9 cellular contexts compared by ENCODE assay signal in the genomic region with DNA sequence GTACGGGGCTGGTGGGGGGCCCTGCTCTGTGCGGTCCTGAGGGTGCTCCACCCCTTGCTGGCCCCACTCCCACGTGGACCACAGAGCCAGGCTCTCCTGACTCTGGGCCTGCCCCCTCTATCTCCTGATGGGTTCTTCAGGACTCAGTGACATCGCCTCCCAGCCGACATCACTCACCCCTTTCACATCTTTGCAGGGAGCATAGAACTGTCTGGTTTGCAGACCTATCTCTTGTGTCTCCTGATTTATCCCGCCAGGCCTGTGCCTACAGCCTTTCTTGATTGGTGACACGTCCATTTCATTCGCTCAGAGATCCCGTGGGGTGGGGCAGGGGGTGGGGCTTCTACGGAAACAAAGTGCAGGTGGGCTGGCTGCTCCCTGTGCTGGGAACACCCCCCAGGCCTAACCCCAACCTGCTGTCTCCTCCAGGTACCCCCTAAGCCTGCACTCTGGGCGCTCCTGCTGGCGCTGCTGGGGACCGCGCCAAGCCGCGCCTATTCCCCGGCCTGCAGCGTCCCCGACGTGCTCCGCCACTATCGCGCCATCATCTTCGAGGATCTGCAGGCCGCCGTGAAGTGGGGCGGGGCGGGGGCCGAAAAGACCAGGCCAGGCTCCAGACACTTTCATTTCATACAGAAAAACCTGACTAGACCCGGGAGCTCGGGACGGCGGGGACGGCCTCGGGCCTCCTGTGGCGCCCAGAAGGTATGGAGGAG. TPM values are rescaled to one million over a fixed set of nuclear protein-coding genes. Genes with fewer than 3 reads are reported as not detected.
DNase-seq lines count a peak whose midpoint lies in the region; ATAC-seq and TF ChIP-seq lines count a peak whose summit lies in the region.
"Had no signal": no experiment of that assay in that cellular context is flagged by ENCODE, and none has a peak within 500 bp of the region (broad histone marks: within the 10 kb centered on the region; RNA-seq: fewer than 3 reads in every experiment).

No MANE protein-coding gene starts in this region.

- H3K27me3 ChIP-seq in right atrium auricular region (peaks cover 9 to 17% of the 10 kb centered on the region in 2 donors), MG63 (no peaks in the 10 kb centered on the region; the same call in 1 of the 2 replicates)

- no peaks in the 10 kb centered on the region for H3K9me3 ChIP-seq in right atrium auricular region
- no peaks in the 10 kb centered on the region for H3K9me3 ChIP-seq in SK-N-MC (ENCODE audit: low read depth, low read length)
- no peaks in the 10 kb centered on the region for H3K9me3 ChIP-seq in MG63

- WGBS in urinary bladder: 8% methylated on average over 36 of the region's 36 CpGs

- DNase-seq in right atrium auricular region (ENCODE audit: low spot score): no peak
- DNase-seq in left cardiac atrium: no peak
- no peak for DNase-seq in SK-N-MC (ENCODE audit: low read depth, low spot score)
- DNase-seq in posterior vena cava (ENCODE audit: low spot score): no peak
- no peak for DNase-seq in MG63
- no peak for DNase-seq in anterior cingulate cortex (lab: John Stamatoyannopoulos, UW)

- H3K4me1 ChIP-seq in right atrium auricular region (peaks cover 0 to 51% of the 10 kb centered on the region in 2 donors), urinary bladder (ENCODE audit: insufficient read depth) (no peaks in the 10 kb centered on the region)

- peaks cover 17% of the 10 kb centered on the region for H3K36me3 ChIP-seq in right atrium auricular region
- H3K36me3 ChIP-seq in SK-N-MC (ENCODE audit: insufficient read depth, low read length): no peaks in the 10 kb centered on the region; the same call in 1 of the 2 replicates
- H3K36me3 ChIP-seq in urinary bladder (ENCODE audit: insufficient read depth): no peaks in the 10 kb centered on the region
- H3K36me3 ChIP-seq in MG63: peaks cover 12% of the 10 kb centered on the region

- ATAC-seq in left cardiac atrium: no peak
- ATAC-seq in esophagus mucosa: peak; percentile 3

- intact Hi-C loops in left cardiac atrium (cut with DNase I): no loop called here
- intact Hi-C loops in posterior vena cava (cut with DNase I): loop anchor here (5.0 to 10.0 kb wide), 2 partner anchors 77 to 85 kb away; no protein-coding TSS in a partner anchor

- H3K4me3 ChIP-seq in right atrium auricular region (peak overlapping the region; percentile 41 to 55), SK-N-MC (peak overlapping the region; percentile 79; the same call in 1 of the 2 replicates), urinary bladder (ENCODE audit: low read depth, low read length) (peak overlapping the region; percentile 20), MG63 (no peak overlapping the region)

- H3K9ac ChIP-seq in SK-N-MC (ENCODE audit: insufficient read length): no peak overlapping the region

- H3K27ac ChIP-seq in right atrium auricular region: no peak overlapping the region
- H3K27ac ChIP-seq in SK-N-MC: no peak overlapping the region
- no peak overlapping the region for H3K27ac ChIP-seq in urinary bladder (ENCODE audit: low read depth)

- no peak for TF ChIP-seq CTCF in right atrium auricular region (IDR thresholded peaks at IDR 0.05)

RNA-seq across cellular contexts. Expression of a gene that starts 1.7 kb away (rescaled TPM):
- total RNA-seq in right atrium auricular region: under 1 TPM; 0.07 to 0.35 TPM
- total RNA-seq in left cardiac atrium: 1 to 10 TPM in 1 of 2 donors, under 1 TPM in 1; 0.29 to 1.0 TPM
- 0.88 TPM for total RNA-seq in esophagus mucosa
- 0.95 TPM for total RNA-seq in urinary bladder
- polyA plus RNA-seq in urinary bladder: 0.71 TPM
- total RNA-seq in posterior vena cava: under 1 TPM; 0.76 to 0.83 TPM
- total RNA-seq in MG63 (2014; rRNA removed; shearing (Covaris generic); ENCODE audit: low replicate concordance): 0.95 and 1.3 TPM in 2 replicates

RNA-seq across cellular contexts. Expression of a gene that starts 11.8 kb away (rescaled TPM):
- total RNA-seq in right atrium auricular region: 10 to 100 TPM; 15.1 to 17.2 TPM
- 10 to 100 TPM; 39.4 to 83.4 TPM for total RNA-seq in left cardiac atrium
- total RNA-seq in esophagus mucosa: 5.4 TPM
- 4.5 TPM for total RNA-seq in urinary bladder
- 66.0 TPM for polyA plus RNA-seq in urinary bladder
- total RNA-seq in posterior vena cava: 10 to 100 TPM; 40.8 to 47.6 TPM
- 0.22 and 0.92 TPM in 2 replicates for total RNA-seq in MG63 (2014; rRNA removed; shearing (Covaris generic); ENCODE audit: low replicate concordance)
- polyA plus RNA-seq: keratinocyte had no signal

RNA-seq across cellular contexts. Expression of a gene that starts 25.3 kb away (rescaled TPM):
- 10 to 100 TPM; 17.8 to 25.5 TPM for total RNA-seq in right atrium auricular region
- 10 to 100 TPM; 44.7 to 46.4 TPM for total RNA-seq in left cardiac atrium
- 6.8 TPM for total RNA-seq in esophagus mucosa
- 18.2 TPM for total RNA-seq in urinary bladder
- polyA plus RNA-seq in urinary bladder: 69.0 TPM
- total RNA-seq in posterior vena cava: 10 to 100 TPM; 39.5 to 41.3 TPM
- 37.8 and 48.0 TPM in 2 replicates for total RNA-seq in MG63 (2014; rRNA removed; shearing (Covaris generic); ENCODE audit: low replicate concordance)

RNA-seq across cellular contexts. Expression of a gene that starts 41.7 kb away (rescaled TPM):
- 10 to 100 TPM in 1 of 2 donors, 1 to 10 TPM in 1; 7.8 to 14.1 TPM for total RNA-seq in right atrium auricular region
- total RNA-seq in left cardiac atrium: 1 to 10 TPM; 9.7 to 10.0 TPM
- total RNA-seq in esophagus mucosa: 6.1 TPM
- 7.8 TPM for total RNA-seq in urinary bladder
- polyA plus RNA-seq in urinary bladder: 11.6 TPM
- total RNA-seq in posterior vena cava: 10 to 100 TPM; 18.0 to 19.1 TPM
- total RNA-seq in MG63 (2014; rRNA removed; shearing (Covaris generic); ENCODE audit: low replicate concordance): 20.2 and 40.9 TPM in 2 replicates

RNA-seq across cellular contexts. Expression of a gene that starts 42.2 kb away (rescaled TPM):
- total RNA-seq in right atrium auricular region: 1 to 10 TPM in 1 of 2 donors, under 1 TPM in 1; 0.75 to 1.4 TPM
- under 1 TPM; 0.71 to 0.97 TPM for total RNA-seq in left cardiac atrium
- 0.12 TPM for total RNA-seq in esophagus mucosa
- 1.1 TPM for total RNA-seq in urinary bladder
- polyA plus RNA-seq in urinary bladder: 0.67 TPM
- 1 to 10 TPM in 1 of 2 donors, under 1 TPM in 1; 0.76 to 1.4 TPM for total RNA-seq in posterior vena cava
- 1.2 and 3.9 TPM in 2 replicates for total RNA-seq in MG63 (2014; rRNA removed; shearing (Covaris generic); ENCODE audit: low replicate concordance)

Comparison
In these comparisons a context has a peak if more than half of its experiments do, and no peak if none do; other contexts are left out.
1. intact Hi-C loops: an anchor here in posterior vena cava (5.0 to 10.0 kb wide); none called in left cardiac atrium.